Comparison of ENCODE assay signal across 8 cellular contexts in the genomic region with DNA sequence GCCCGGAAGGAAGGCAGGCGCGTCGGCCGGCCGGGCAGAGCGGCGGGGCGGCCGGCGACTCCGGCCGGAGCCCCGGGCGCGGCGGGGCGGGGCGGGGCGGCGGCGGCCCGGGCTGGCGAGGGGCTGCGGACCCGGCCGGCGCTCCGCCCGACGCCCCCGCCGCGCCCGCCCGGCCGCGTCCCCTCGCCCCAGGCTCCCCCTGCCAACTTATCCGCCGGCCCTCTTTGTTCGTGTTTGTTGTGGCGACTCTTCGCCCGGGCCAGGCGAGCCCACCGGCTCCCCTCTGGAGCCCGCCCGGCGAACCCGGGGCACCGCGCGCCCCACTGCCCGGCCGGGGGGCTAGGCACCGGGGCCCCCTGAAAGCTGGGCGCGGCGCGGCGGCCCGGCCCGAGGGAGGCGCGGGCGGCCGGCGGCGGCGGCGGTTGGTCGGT. TPM values are rescaled to one million over a fixed set of nuclear protein-coding genes. Genes with fewer than 3 reads are reported as not detected.
DNase-seq lines count a peak whose midpoint lies in the region; ATAC-seq and TF ChIP-seq lines count a peak whose summit lies in the region.

No MANE protein-coding gene starts in this region.

- no peak overlapping the region for H3K4me3 Mint-ChIP-seq in glutamatergic neuron (ENCODE audit: unreplicated experiment)

- peak; percentile 30 for DNase-seq in NCI-H1092 (lab: John Stamatoyannopoulos, UW)
- no peak for DNase-seq in NCI-H1092 treated with DMSO at 0.1 percent for 48 hours (lab: John Stamatoyannopoulos, UW)
- DNase-seq in activated CD4-positive, alpha-beta T cell treated with anti-CD3 and anti-CD28 coated beads for 4 hours, result peak; percentile 21 to 23
- peak; percentile 39 for DNase-seq in glutamatergic neuron
- DNase-seq in retinal pigment epithelial cell (ENCODE audit: low read depth), result no peak
- no peak for DNase-seq in retina
- no peak for DNase-seq in cerebellar cortex (ENCODE audit: low spot score)

- peak overlapping the region; percentile 70 for H3K4me3 ChIP-seq in retinal pigment epithelial cell (ENCODE audit: low read length)

- TF ChIP-seq CTCF in glutamatergic neuron (IDR thresholded peaks at IDR 0.05; ENCODE audit: partially characterized antibody, unreplicated experiment) (no peak), retinal pigment epithelial cell (conservative IDR thresholded peaks at IDR 0.05; ENCODE audit: low read depth, low read length) (no peak)

- no peak overlapping the region for H3K27ac Mint-ChIP-seq in glutamatergic neuron (ENCODE audit: unreplicated experiment)

- peaks cover 13% of the 10 kb centered on the region for H3K4me1 Mint-ChIP-seq in glutamatergic neuron (ENCODE audit: low read depth, unreplicated experiment)

- peak; percentile 16 for ATAC-seq in HG02840 (IDR thresholded peaks at IDR 0.05; ENCODE audit: low FRiP score, unreplicated experiment)

- peaks cover 13% of the 10 kb centered on the region for H3K27me3 Mint-ChIP-seq in glutamatergic neuron (ENCODE audit: unreplicated experiment)

- no peaks in the 10 kb centered on the region for H3K36me3 Mint-ChIP-seq in glutamatergic neuron (ENCODE audit: unreplicated experiment)

- peaks cover 11% of the 10 kb centered on the region for H3K9me3 Mint-ChIP-seq in glutamatergic neuron (ENCODE audit: unreplicated experiment)

RNA-seq across cellular contexts. Expression of gene KDM7A, which starts 0.5 kb away (rescaled TPM):
- 25.4 TPM for total RNA-seq in glutamatergic neuron (ENCODE audit: unreplicated experiment)

Comparison
In these comparisons a context has a peak if more than half of its experiments do, and no peak if none do; other contexts are left out.
1. DNase-seq: peak in NCI-H1092 (single experiment), activated CD4-positive, alpha-beta T cell treated with anti-CD3 and anti-CD28 coated beads for 4 hours (2 of 2) and glutamatergic neuron (single experiment); none in NCI-H1092 treated with DMSO at 0.1 percent for 48 hours (single experiment), retinal pigment epithelial cell (single experiment), retina (single experiment) and cerebellar cortex (single experiment).